10 cellular contexts compared by ENCODE assay signal in genomic region chr5:138155977-138156376, GRCh38. TPM values are rescaled to one million over a fixed set of nuclear protein-coding genes. Genes with fewer than 3 reads are reported as not detected.
"Had no signal": no experiment of that assay in that cellular context is flagged by ENCODE, and none has a peak within 500 bp of the region (broad histone marks: within the 10 kb centered on the region; RNA-seq: fewer than 3 reads in every experiment).

No MANE protein-coding gene starts in this region.

RNA-seq across cellular contexts. Expression of gene NME5, which starts 16.7 kb away (rescaled TPM):
- total RNA-seq: activated naive CD4-positive, alpha-beta T cell treated with anti-CD3 and anti-CD28 coated beads for 36 hours; activated naive CD4-positive, alpha-beta T cell treated with anti-CD3 and anti-CD28 coated beads, Interleukin-2, amount 50 U/mL, for 72 hours; activated naive CD8-positive, alpha-beta T cell treated with anti-CD3 and anti-CD28 coated beads for 36 hours; activated naive CD8-positive, alpha-beta T cell treated with anti-CD3 and anti-CD28 coated beads, Interleukin-2, amount 10 ng/mL, durations not matched to agents 7 days and 5 days; activated T-cell treated with anti-CD3 and anti-CD28 coated beads, Interleukin-2, amount 50 U/mL, for 4 hours; activated T-cell treated with anti-CD3 and anti-CD28 coated beads, Interleukin-2, amount 50 U/mL, for 72 hours; activated T-helper 1 cell treated with anti-CD3 and anti-CD28 coated beads, Interleukin-12 subunit alpha, Interleukin-12 subunit beta, Interleukin-2, Interleukin-4 antibody, amounts not matched to agents 30 ng/mL and 10 ng/mL and 1 ng/mL, durations not matched to agents 14 hours and 24 hours and 36 hours; activated T-helper 17 cell treated with anti-CD3 and anti-CD28 coated beads, Interleukin-2, amount 50 U/mL, for 72 hours; activated T-helper 2 cell treated with anti-CD3 and anti-CD28 coated beads, Interferon-gamma antibody, Interleukin-2, Interleukin-4, amounts not matched to agents 10 μg/mL and 5 μg/mL and 100 μg/mL, durations not matched to agents 14 hours and 24 hours and 36 hours; ascending aorta had no signal

RNA-seq across cellular contexts. Expression of gene KIF20A, which starts 22.9 kb away (rescaled TPM):
- total RNA-seq: ascending aorta had no signal
